1 cellular context compared by ENCODE assay signal in genomic region chr16:51391798-51392511, GRCh38.
TF ChIP-seq lines count a peak whose summit lies in the region.

No MANE protein-coding gene starts in this region.

TF ChIP-seq in GM23338, 12 proteins besides CTCF, POLR2A, EP300 and RAD21:
- TF ChIP-seq REST (IDR thresholded peaks at IDR 0.05; ENCODE audit: unreplicated experiment) = no peak
- 0 out of 2 replicates have a peak, but pooled peaks have one; percentile 32 for TF ChIP-seq ZNF462 (CRISPR knock-in tag; IDR thresholded peaks at IDR 0.05)
- TF ChIP-seq NANOG (IDR thresholded peaks at IDR 0.05; ENCODE audit: borderline replicate concordance) = peak; percentile 61
- TF ChIP-seq ZNF114 (CRISPR knock-in tag; IDR thresholded peaks at IDR 0.05) = peak; percentile 72; the same call in 1 of the 2 replicates
- TF ChIP-seq ZNF331 (CRISPR knock-in tag; IDR thresholded peaks at IDR 0.05; ENCODE audit: low read depth) = no peak
- no peak for TF ChIP-seq EZH2 (IDR thresholded peaks at IDR 0.05; ENCODE audit: low read depth, unreplicated experiment)
- no peak for TF ChIP-seq STAT1 (IDR thresholded peaks at IDR 0.05; ENCODE audit: unreplicated experiment)
